In genomic region chr9:33382403-33382802, GRCh38 we compare ENCODE assay signal across 6 cellular contexts. TPM values are rescaled to one million over a fixed set of nuclear protein-coding genes. Genes with fewer than 3 reads are reported as not detected.
"Had no signal": no experiment of that assay in that cellular context is flagged by ENCODE, and none has a peak within 500 bp of the region (broad histone marks: within the 10 kb centered on the region; RNA-seq: fewer than 3 reads in every experiment).

No MANE protein-coding gene starts in this region.

RNA-seq across cellular contexts. Expression of gene AQP7, which starts 20.0 kb away (rescaled TPM):
- total RNA-seq: activated CD4-positive, alpha-beta T cell treated with anti-CD3 and anti-CD28 coated beads for 36 hours; activated CD8-positive, alpha-beta T cell treated with anti-CD3 and anti-CD28 coated beads, Interleukin-2, amount 10 ng/mL, durations not matched to agents 7 days and 5 days; activated naive CD8-positive, alpha-beta T cell treated with anti-CD3 and anti-CD28 coated beads, Interleukin-2, amount 10 ng/mL, durations not matched to agents 7 days and 5 days; activated T-helper 2 cell treated with anti-CD3 and anti-CD28 coated beads, Interferon-gamma antibody, Interleukin-2, Interleukin-4, amounts not matched to agents 10 μg/mL and 5 μg/mL and 100 μg/mL, durations not matched to agents 14 hours and 24 hours and 36 hours; PC-3; SJSA1 had no signal
